In genomic region chr17:52124993-52125392, GRCh38 we compare ENCODE assay signal across 23 cellular contexts. TPM values are rescaled to one million over a fixed set of nuclear protein-coding genes. Genes with fewer than 3 reads are reported as not detected.
"Had no signal": no experiment of that assay in that cellular context is flagged by ENCODE, and none has a peak within 500 bp of the region (broad histone marks: within the 10 kb centered on the region; RNA-seq: fewer than 3 reads in every experiment).

No MANE protein-coding gene starts in this region.

- DNase-seq: Karpas-422, KG1, MG63, NCI-H1092, NCI-H1105 treated with DMSO at 0.1 percent for 48 hours, NCI-H1417 treated with DMSO at 0.1 percent for 48 hours, NCI-H146, NCI-H1694 treated with DMSO at 0.1 percent for 48 hours, NCI-H1930, NCI-H2081, NCI-H2107, NCI-H2227 treated with DMSO at 0.1 percent for 48 hours, NCI-H446, NCI-H510A, NCI-H524 treated with DMSO at 0.1 percent for 48 hours, NCI-H69, NCI-H774, SHP77 treated with DMSO at 0.1 percent for 48 hours, SJCRH30 had no signal

- H3K27me3 ChIP-seq: SJCRH30 had no signal

- H3K9me3 ChIP-seq: MG63, SJCRH30 had no signal

- H3K27ac ChIP-seq: SJCRH30 had no signal

- H3K4me1 ChIP-seq: SJCRH30 had no signal

- H3K36me3 ChIP-seq: MG63, SJCRH30 had no signal

- FAIRE-seq: HTR-8/SVneo had no signal

- ATAC-seq: Right ventricle myocardium inferior, SK-N-SH treated with all-trans-retinoic acid at 6 μM for 48 hours had no signal

- H3K4me3 ChIP-seq: MG63, SJCRH30 had no signal

RNA-seq across cellular contexts. Expression of gene CA10, which starts 33.5 kb away (rescaled TPM):
- total RNA-seq: Right ventricle myocardium inferior, RPMI7951, SJCRH30 had no signal
